Comparison of ENCODE assay signal across 10 cellular contexts in the genomic region with DNA sequence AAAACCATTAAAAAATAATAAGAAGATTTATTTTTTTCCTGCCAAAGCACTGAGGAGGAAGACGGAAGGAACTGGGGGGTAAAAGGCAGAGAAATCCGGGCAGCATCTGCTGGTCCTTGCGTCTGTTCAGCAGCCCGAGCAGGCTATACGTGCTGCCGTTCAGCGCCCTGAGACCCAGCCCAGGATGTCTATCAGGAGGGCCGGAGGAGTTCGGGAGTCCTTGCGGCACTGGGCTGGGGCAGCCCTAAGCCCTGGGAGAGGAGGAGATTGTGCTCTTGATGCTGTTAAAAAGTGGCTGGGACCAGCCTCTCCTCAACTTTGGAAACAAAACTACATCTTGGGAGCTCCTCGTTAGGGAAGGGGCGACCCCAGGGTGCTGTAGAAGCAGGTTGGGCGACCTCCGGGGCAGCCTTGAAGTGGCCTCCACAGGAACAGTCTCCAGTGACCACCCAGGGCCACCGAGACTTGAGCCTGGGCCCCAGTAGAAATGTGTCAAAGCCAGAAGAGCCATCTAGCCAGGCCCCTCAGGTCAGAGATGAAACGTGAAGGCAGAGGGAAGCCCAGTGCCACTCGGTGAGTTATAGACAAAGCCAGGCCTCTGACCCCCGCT. TPM values are rescaled to one million over a fixed set of nuclear protein-coding genes. Genes with fewer than 3 reads are reported as not detected.
A peak's percentile ranks its signal among the peaks of the same experiment; 100 is the strongest.
DNase-seq lines count a peak whose midpoint lies in the region; ATAC-seq, FAIRE-seq and TF ChIP-seq lines count a peak whose summit lies in the region.
"Had no signal": no experiment of that assay in that cellular context is flagged by ENCODE, and none has a peak within 500 bp of the region (broad histone marks: within the 10 kb centered on the region; RNA-seq: fewer than 3 reads in every experiment).

No MANE protein-coding gene starts in this region.

- peaks cover 25% of the 10 kb centered on the region for H3K4me1 Mint-ChIP-seq in activated CD8-positive, alpha-beta T cell treated with anti-CD3 and anti-CD28 coated beads for 36 hours (ENCODE audit: low read depth)
- H3K4me1 Mint-ChIP-seq in stimulated activated effector memory CD8-positive, alpha-beta T cell treated with anti-CD3 and anti-CD28 coated beads, Interleukin-12 subunit alpha, Interleukin-12 subunit beta, amount 100 ng/mL, for 72 hours, result peaks cover 25% of the 10 kb centered on the region

- H4K20me1 ChIP-seq in GM23248 (ENCODE audit: insufficient read depth) (no peaks in the 10 kb centered on the region), keratinocyte (ENCODE audit: control insufficient read depth, extremely low read depth, insufficient read depth, low read length) (no peaks in the 10 kb centered on the region)

- no peak for TF ChIP-seq CTCF in activated CD8-positive, alpha-beta T cell treated with anti-CD3 and anti-CD28 coated beads for 36 hours (IDR thresholded peaks at IDR 0.05)
- no peak for TF ChIP-seq CTCF in keratinocyte (optimal IDR thresholded peaks at IDR 0.05 in 1 of 3, IDR thresholded peaks at IDR 0.05 in 1 of 3, conservative IDR thresholded peaks at IDR 0.05 in 1 of 3; ENCODE audit: extremely low read depth in 1 of 3, insufficient read depth in 2 of 3, low read length in 3 of 3)

- H3F3A ChIP-seq in GM23248 (ENCODE audit: insufficient read depth), result peaks cover 29% of the 10 kb centered on the region

- H3K9me1 ChIP-seq in keratinocyte (ENCODE audit: control insufficient read depth, extremely low read depth, insufficient read depth, low read length), result no peaks in the 10 kb centered on the region

- no peaks in the 10 kb centered on the region for H3K36me3 Mint-ChIP-seq in activated CD8-positive, alpha-beta T cell treated with anti-CD3 and anti-CD28 coated beads for 36 hours (ENCODE audit: low read depth)
- no peaks in the 10 kb centered on the region for H3K36me3 Mint-ChIP-seq in stimulated activated effector memory CD8-positive, alpha-beta T cell treated with anti-CD3 and anti-CD28 coated beads, Interleukin-12 subunit alpha, Interleukin-12 subunit beta, amount 100 ng/mL, for 72 hours

- no peaks in the 10 kb centered on the region for H3K9me3 ChIP-seq in GM23248 (ENCODE audit: low read depth)
- H3K9me3 ChIP-seq in keratinocyte (ENCODE audit: control insufficient read depth, low read depth, low read length), result no peaks in the 10 kb centered on the region

- no peak overlapping the region for H3K4me2 ChIP-seq in GM23248 (ENCODE audit: unreplicated experiment)
- no peak overlapping the region for H3K4me2 ChIP-seq in keratinocyte (ENCODE audit: control insufficient read depth, extremely low read depth, insufficient read depth, low read depth, low read length)

- H3K27me3 Mint-ChIP-seq in activated CD8-positive, alpha-beta T cell treated with anti-CD3 and anti-CD28 coated beads for 36 hours, result no peaks in the 10 kb centered on the region

- H3K9me2 ChIP-seq in GM23248 (ENCODE audit: insufficient read depth), result no peaks in the 10 kb centered on the region

- dilution Hi-C loops in keratinocyte (cut with MboI; ENCODE audit: extremely low pct_ligation_motif_present, low sequenced_read_pairs), result no loop called here

- peak overlapping the region; percentile 67 for H3K4me3 Mint-ChIP-seq in activated CD8-positive, alpha-beta T cell treated with anti-CD3 and anti-CD28 coated beads for 36 hours
- peak overlapping the region; percentile 68 for H3K4me3 Mint-ChIP-seq in stimulated activated effector memory CD8-positive, alpha-beta T cell treated with anti-CD3 and anti-CD28 coated beads, Interleukin-12 subunit alpha, Interleukin-12 subunit beta, amount 100 ng/mL, for 72 hours

- H2AFZ ChIP-seq in GM23248, result peak overlapping the region; percentile 54
- H2AFZ ChIP-seq in keratinocyte (ENCODE audit: control insufficient read depth, low read length), result no peak overlapping the region

- no peak for FAIRE-seq in keratinocyte (lab: Jason Lieb, UNC)
- no peak for FAIRE-seq in GM12891 (lab: Jason Lieb, UNC)

- in situ Hi-C loops in GM23248 (cut with MboI), result loop anchor here (25.0 kb wide), 1 partner anchor 346 kb away; a partner anchor contains a TSS

- DNase-seq in GM23248 (no peak), keratinocyte (ENCODE audit: low read depth, low spot score) (no peak), GM12891 (ENCODE audit: insufficient read length, low spot score) (no peak), DMS79 treated with DMSO at 0.1 percent for 48 hours (lab: John Stamatoyannopoulos, UW) (no peak), HPDE6-E6E7 (ENCODE audit: extremely low spot score) (no peak), NCI-H2171 (lab: John Stamatoyannopoulos, UW) (no peak)
- DNase-seq in activated CD8-positive, alpha-beta T cell treated with anti-CD3 and anti-CD28 coated beads for 36 hours, result no peak
- DNase-seq in stimulated activated effector memory CD8-positive, alpha-beta T cell treated with anti-CD3 and anti-CD28 coated beads, Interleukin-12 subunit alpha, Interleukin-12 subunit beta, amount 100 ng/mL, for 72 hours (ENCODE audit: low spot score in 2 of 2), result no peak
- DNase-seq: NCI-H1092 treated with DMSO at 0.1 percent for 48 hours had no signal

- H3K4me3 ChIP-seq in GM23248 (no peak overlapping the region), keratinocyte (ENCODE audit: control insufficient read depth in 2 of 3, extremely low read depth in 1 of 3, insufficient read depth in 2 of 3, low read depth in 1 of 3, low read length in 3 of 3) (no peak overlapping the region)
- H3K4me3 ChIP-seq: PC-9 had no signal

- peak overlapping the region; percentile 88 for H3K27ac Mint-ChIP-seq in activated CD8-positive, alpha-beta T cell treated with anti-CD3 and anti-CD28 coated beads for 36 hours
- H3K27ac Mint-ChIP-seq in stimulated activated effector memory CD8-positive, alpha-beta T cell treated with anti-CD3 and anti-CD28 coated beads, Interleukin-12 subunit alpha, Interleukin-12 subunit beta, amount 100 ng/mL, for 72 hours, result peak overlapping the region; percentile 95

- no peak for ATAC-seq in activated CD8-positive, alpha-beta T cell treated with anti-CD3 and anti-CD28 coated beads for 36 hours
- ATAC-seq in stimulated activated effector memory CD8-positive, alpha-beta T cell treated with anti-CD3 and anti-CD28 coated beads, Interleukin-12 subunit alpha, Interleukin-12 subunit beta, amount 100 ng/mL, for 72 hours, result no peak

- 75 to 78% methylated on average over 18 of the region's 18 CpGs for WGBS in GM23248 (ENCODE audit: low coverage in 1 of 2, low lambda C conversion rate in 2 of 2, missing lambda C conversion rate in 2 of 2), 2 experiments

- intact Hi-C loops in activated CD8-positive, alpha-beta T cell treated with anti-CD3 and anti-CD28 coated beads for 36 hours (cut with micrococcal nuclease), result no loop called here

- H3K4me1 ChIP-seq in GM23248 (ENCODE audit: insufficient read depth) (peaks cover 32% of the 10 kb centered on the region), keratinocyte (ENCODE audit: control insufficient read depth, extremely low read depth, insufficient read depth, low read length) (peaks cover 24% of the 10 kb centered on the region)

- no peaks in the 10 kb centered on the region for H3K9me3 Mint-ChIP-seq in activated CD8-positive, alpha-beta T cell treated with anti-CD3 and anti-CD28 coated beads for 36 hours
- no peaks in the 10 kb centered on the region for H3K9me3 Mint-ChIP-seq in stimulated activated effector memory CD8-positive, alpha-beta T cell treated with anti-CD3 and anti-CD28 coated beads, Interleukin-12 subunit alpha, Interleukin-12 subunit beta, amount 100 ng/mL, for 72 hours

- H3K27me3 ChIP-seq in GM23248 (replicated peaks; ENCODE audit: insufficient read depth) (no peaks in the 10 kb centered on the region), keratinocyte (ENCODE audit: control insufficient read depth, extremely low read depth, insufficient read depth, low read length) (no peaks in the 10 kb centered on the region)

- POLR2A ChIA-PET in activated CD8-positive, alpha-beta T cell treated with anti-CD3 and anti-CD28 coated beads for 36 hours (lab: Charles Lee), result interaction anchor here (1.5 to 2.1 kb wide), 3 partner anchors 12 to 186 kb away, joined by 4 read pairs; a partner anchor contains a TSS

- no peak for TF ChIP-seq POLR2A in GM12891 (IDR thresholded peaks at IDR 0.05; ENCODE audit: low read depth, low read length)

- CTCF ChIA-PET in activated CD8-positive, alpha-beta T cell treated with anti-CD3 and anti-CD28 coated beads for 36 hours (lab: Charles Lee), result interaction anchor here (0.9 to 2.0 kb wide), 5 partner anchors 71 to 148 kb away, joined by 3 to 9 read pairs (median 4); no protein-coding TSS in a partner anchor

- H3K36me3 ChIP-seq in GM23248 (ENCODE audit: low read depth) (no peaks in the 10 kb centered on the region), keratinocyte (ENCODE audit: control insufficient read depth in 2 of 2, extremely low read depth in 1 of 2, insufficient read depth in 2 of 2, low read length in 2 of 2) (peaks cover 10 to 12% of the 10 kb centered on the region in 2 experiments)

- H3K79me2 ChIP-seq in GM23248 (ENCODE audit: insufficient read depth) (no peaks in the 10 kb centered on the region), keratinocyte (ENCODE audit: control insufficient read depth, insufficient read depth, low read length) (no peaks in the 10 kb centered on the region)

- no peak overlapping the region for H3K9ac ChIP-seq in GM23248
- H3K9ac ChIP-seq in keratinocyte (ENCODE audit: control insufficient read depth, extremely low read depth, insufficient read depth, low read length), result no peak overlapping the region

- H3K27ac ChIP-seq in GM23248 (no peak overlapping the region), keratinocyte (ENCODE audit: control insufficient read depth, insufficient read depth, low read length) (peak overlapping the region; percentile 29)

RNA-seq across cellular contexts. Expression of a gene that starts 14.3 kb away (rescaled TPM):
- 1.5 and 1.8 TPM in 2 replicates for total RNA-seq in GM23248 (2014; rRNA removed; shearing (Covaris generic))
- polyA plus RNA-seq in GM23248 (2016; fragmentation: Nextera tagmentation; extraction: Ambion mirVana) (1.1 and 2.1 TPM in 2 replicates), keratinocyte (16.5 to 19.0 TPM (median 17.5 TPM) in 3 replicates)
- under 1 TPM; 0.27 to 0.45 TPM for total RNA-seq in activated CD8-positive, alpha-beta T cell treated with anti-CD3 and anti-CD28 coated beads for 36 hours
- 4.3 TPM for polyA plus RNA-seq in keratinocyte (2011; ENCODE audit: low read depth)
- 11.8 and 26.1 TPM in 2 replicates for polyA plus RNA-seq in keratinocyte (2011; cell fraction: cytosol; rRNA removed)
- polyA plus RNA-seq in keratinocyte (2011; cell fraction: nucleus; rRNA removed), result 15.8 and 22.6 TPM in 2 replicates
- polyA plus RNA-seq in keratinocyte (2012; ENCODE audit: low replicate concordance), result 21.3 and 25.5 TPM in 2 replicates
- polyA minus RNA-seq in keratinocyte, result 8.5 to 14.9 TPM (median 9.4 TPM) in 3 replicates
- 22.3 TPM for polyA minus RNA-seq in keratinocyte (2011; cell fraction: cytosol; rRNA and poly(A)+ RNA removed)
- polyA minus RNA-seq in keratinocyte (2011; cell fraction: nucleus; rRNA and poly(A)+ RNA removed), result 9.2 and 10.9 TPM in 2 replicates
- 3.9 TPM for polyA plus RNA-seq in GM12891 (2012; ENCODE audit: low read depth, missing spikeins)

RNA-seq across cellular contexts. Expression of a gene that starts 18.0 kb away (rescaled TPM):
- 0.38 and 1.4 TPM in 2 replicates for total RNA-seq in GM23248 (2014; rRNA removed; shearing (Covaris generic))
- polyA plus RNA-seq in GM23248 (2016; fragmentation: Nextera tagmentation; extraction: Ambion mirVana), result 0.23 TPM in 1 of 2 replicates, not detected in the other
- 1 to 10 TPM; 4.1 to 5.1 TPM for total RNA-seq in activated CD8-positive, alpha-beta T cell treated with anti-CD3 and anti-CD28 coated beads for 36 hours
- polyA plus RNA-seq in keratinocyte, result 0.19 to 1.8 TPM (median 0.69 TPM) in 3 replicates
- 0.81 TPM for polyA plus RNA-seq in keratinocyte (2011; ENCODE audit: low read depth)
- 0.38 and 0.49 TPM in 2 replicates for polyA plus RNA-seq in keratinocyte (2011; cell fraction: cytosol; rRNA removed)
- 0.78 and 1.0 TPM in 2 replicates for polyA plus RNA-seq in keratinocyte (2011; cell fraction: nucleus; rRNA removed)
- 0.51 and 1.0 TPM in 2 replicates for polyA plus RNA-seq in keratinocyte (2012; ENCODE audit: low replicate concordance)
- polyA minus RNA-seq in keratinocyte, result 1.2 to 2.6 TPM in 2 of 3 replicates, not detected in the other
- polyA minus RNA-seq in keratinocyte (2011; cell fraction: cytosol; rRNA and poly(A)+ RNA removed), result not detected
- polyA minus RNA-seq in keratinocyte (2011; cell fraction: nucleus; rRNA and poly(A)+ RNA removed), result 0.11 TPM in 1 of 2 replicates, not detected in the other
- 1.0 TPM for polyA plus RNA-seq in GM12891 (2012; ENCODE audit: low read depth, missing spikeins)

RNA-seq across cellular contexts. Expression of a gene that starts 59.3 kb away (rescaled TPM):
- 60.8 and 88.1 TPM in 2 replicates for total RNA-seq in GM23248 (2014; rRNA removed; shearing (Covaris generic))
- polyA plus RNA-seq in GM23248 (2016; fragmentation: Nextera tagmentation; extraction: Ambion mirVana) (11.8 and 12.4 TPM in 2 replicates), keratinocyte (114 to 151 TPM (median 129 TPM) in 3 replicates)
- 100 to 1,000 TPM; 110 to 113 TPM for total RNA-seq in activated CD8-positive, alpha-beta T cell treated with anti-CD3 and anti-CD28 coated beads for 36 hours
- polyA plus RNA-seq in keratinocyte (2011; ENCODE audit: low read depth), result 57.0 TPM
- 126 and 128 TPM in 2 replicates for polyA plus RNA-seq in keratinocyte (2011; cell fraction: cytosol; rRNA removed)
- 163 and 166 TPM in 2 replicates for polyA plus RNA-seq in keratinocyte (2011; cell fraction: nucleus; rRNA removed)
- polyA plus RNA-seq in keratinocyte (2012; ENCODE audit: low replicate concordance), result 64.0 and 74.0 TPM in 2 replicates
- 113 to 130 TPM (median 114 TPM) in 3 replicates for polyA minus RNA-seq in keratinocyte
- 51.2 TPM for polyA minus RNA-seq in keratinocyte (2011; cell fraction: cytosol; rRNA and poly(A)+ RNA removed)
- 46.0 and 78.7 TPM in 2 replicates for polyA minus RNA-seq in keratinocyte (2011; cell fraction: nucleus; rRNA and poly(A)+ RNA removed)
- 56.9 TPM for polyA plus RNA-seq in GM12891 (2012; ENCODE audit: low read depth, missing spikeins)
